ENCODE assay signal across 8 cellular contexts in genomic region chr11:68459886-68460740, GRCh38. TPM values are rescaled to one million over a fixed set of nuclear protein-coding genes. Genes with fewer than 3 reads are reported as not detected.
DNase-seq lines count a peak whose midpoint lies in the region; ATAC-seq and FAIRE-seq lines count a peak whose summit lies in the region.

No MANE protein-coding gene starts in this region.

- DNase-seq in Caki2 (ENCODE audit: low read depth) (peak; percentile 97), NT2/D1 (ENCODE audit: low read depth, low spot score) (peak; percentile 98), mesenteric fat pad (ENCODE audit: low spot score) (peak; percentile 97)
- peak; percentile 90 for DNase-seq in activated CD8-positive, alpha-beta memory T cell treated with anti-CD3 and anti-CD28 coated beads, Interleukin-2, amount 50 U/mL, for 24 hours (ENCODE audit: extremely low read depth)
- DNase-seq in stimulated activated CD8-positive, alpha-beta memory T cell treated with anti-CD3 and anti-CD28 coated beads, Interleukin-12 subunit alpha, Interleukin-12 subunit beta, amount 100 ng/mL, for 4 hours (ENCODE audit: low read depth) = peak; percentile 87

- H3K9me3 ChIP-seq in HUES6 (ENCODE audit: control insufficient read depth, insufficient read depth, low read depth, low read length) = no peaks in the 10 kb centered on the region
- H3K9me3 ChIP-seq in NT2/D1 (ENCODE audit: insufficient read depth, low read length) = no peaks in the 10 kb centered on the region

- no peaks in the 10 kb centered on the region for H3K27me3 ChIP-seq in HUES6 (ENCODE audit: control insufficient read depth, insufficient read depth, low read length)
- H3K27me3 ChIP-seq in NT2/D1 (ENCODE audit: insufficient read depth, insufficient read length) = no peaks in the 10 kb centered on the region

- peak; percentile 83 for FAIRE-seq in endometrium (lab: Jason Lieb, UNC)

- H3K4me3 ChIP-seq in HUES6 (ENCODE audit: low read depth, low read length) (peak overlapping the region; percentile 85), NT2/D1 (ENCODE audit: insufficient read length, low read depth) (peak overlapping the region; percentile 63)

- H3K9ac ChIP-seq in HUES6 (ENCODE audit: low read length) (peak overlapping the region; percentile 93), NT2/D1 (ENCODE audit: insufficient read length, low read depth) (peak overlapping the region; percentile 96)

- ATAC-seq in GM21447 (IDR thresholded peaks at IDR 0.05; ENCODE audit: unreplicated experiment) = peak; percentile 76

- H3K36me3 ChIP-seq in HUES6 (ENCODE audit: control insufficient read depth, insufficient read depth, low read length) = no peaks in the 10 kb centered on the region; the same call in 1 of the 2 replicates
- peaks cover 16% of the 10 kb centered on the region for H3K36me3 ChIP-seq in NT2/D1 (ENCODE audit: insufficient read depth, insufficient read length, low read length)

- H3K4me1 ChIP-seq in HUES6 (ENCODE audit: control insufficient read depth, insufficient read depth, low read length) (peaks cover 19% of the 10 kb centered on the region), NT2/D1 (ENCODE audit: insufficient read depth, insufficient read length) (peaks cover 10% of the 10 kb centered on the region)

- in situ Hi-C loops in Caki2 (cut with HindIII; ENCODE audit: low pct_unique_long_range_greater_than_20kb, low sequenced_read_pairs) = no loop called here

- H3K27ac ChIP-seq in HUES6 (ENCODE audit: low read depth, low read length) = peak overlapping the region; percentile 91

RNA-seq across cellular contexts. Expression of gene PPP6R3, which starts 0.4 kb away (rescaled TPM):
- total RNA-seq in Caki2 (2014; rRNA removed; shearing (Covaris generic); ENCODE audit: low replicate concordance) = 42.6 and 55.0 TPM in 2 replicates
- 81.3 TPM for total RNA-seq in mesenteric fat pad

Comparison
In these comparisons a context has a peak if more than half of its experiments do, and no peak if none do; other contexts are left out.
1. Peak in every context shown above with its lines: DNase-seq, ATAC-seq, H3K4me3 ChIP-seq and H3K27ac ChIP-seq.